ENCODE assay signal across 25 cellular contexts in the genomic region with DNA sequence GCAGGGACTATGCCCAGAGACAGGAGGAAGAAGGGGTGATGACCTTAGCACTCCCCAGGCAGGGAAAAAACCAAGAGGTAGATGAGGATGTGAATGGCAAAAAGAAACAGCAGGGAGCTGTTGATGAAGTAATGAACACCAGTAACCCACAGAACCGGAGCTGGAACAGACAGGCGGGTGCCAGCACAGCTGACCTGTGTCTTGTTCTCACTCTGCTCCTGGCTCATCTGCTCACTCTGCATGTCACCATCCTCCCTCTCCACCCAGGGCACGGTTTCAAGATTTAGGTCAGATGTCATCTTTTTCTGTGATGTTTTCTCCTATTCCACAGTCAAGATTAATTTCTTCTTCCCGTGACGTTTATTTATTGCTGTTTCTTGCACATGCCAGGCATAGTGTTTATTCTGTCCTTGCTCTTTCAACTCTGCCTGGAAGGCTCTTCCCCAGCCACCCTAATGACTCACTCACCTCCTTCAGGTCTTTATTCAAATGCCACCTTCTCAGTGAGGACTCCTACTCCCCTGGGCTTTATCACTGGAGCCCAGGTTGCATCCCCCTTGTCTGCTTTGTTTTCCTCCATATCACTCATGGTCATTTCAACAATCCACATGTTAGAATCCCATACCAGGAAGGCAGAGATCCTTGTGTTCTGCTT.
"Had no signal": no experiment of that assay in that cellular context is flagged by ENCODE, and none has a peak within 500 bp of the region (broad histone marks: within the 10 kb centered on the region; RNA-seq: fewer than 3 reads in every experiment).

No MANE protein-coding gene starts in this region.

- H3K27me3 ChIP-seq: esophagus squamous epithelium, neutrophil, testis, tibial artery, upper lobe of left lung had no signal

- H2AFZ ChIP-seq: parathyroid adenoma had no signal

- H3K4me3 Mint-ChIP-seq: effector memory CD8-positive, alpha-beta T cell; memory B cell; natural killer cell; neural crest cell had no signal

- H3K9ac ChIP-seq: parathyroid adenoma had no signal

- H3K9me3 Mint-ChIP-seq: memory B cell, neural crest cell had no signal

- FAIRE-seq: endometrium, frontal cortex, keratinocyte, urothelium cell line had no signal

- DNase-seq: effector memory CD8-positive, alpha-beta T cell; erythroblast; esophagus squamous epithelium; natural killer cell; right cardiac atrium; spleen; stimulated activated CD4-positive, alpha-beta T cell treated with anti-CD3 and anti-CD28 coated beads, Interleukin-4, amount 100 ng/mL, for 4 hours; stimulated activated naive CD4-positive, alpha-beta T cell; substantia nigra; testis; tibial artery; upper lobe of left lung had no signal

- H3K27ac Mint-ChIP-seq: effector memory CD8-positive, alpha-beta T cell; memory B cell; natural killer cell had no signal

- H3K9me3 ChIP-seq: esophagus squamous epithelium, neutrophil, prostate gland, spleen, testis, tibial artery, upper lobe of left lung had no signal

- H3K36me3 Mint-ChIP-seq: memory B cell, natural killer cell had no signal

- ATAC-seq: effector memory CD8-positive, alpha-beta T cell; left lobe of liver; natural killer cell; right cardiac atrium had no signal

- H3K79me2 ChIP-seq: parathyroid adenoma had no signal

- H3K4me3 ChIP-seq: coronary artery, esophagus squamous epithelium, lung, prostate gland, skin epidermis, spleen, testis, tibial artery, upper lobe of left lung had no signal

- H3K4me1 Mint-ChIP-seq: memory B cell, natural killer cell, neural crest cell had no signal

- H3K27ac ChIP-seq: coronary artery, esophagus squamous epithelium, neutrophil, parathyroid adenoma, prostate gland, skin epidermis, spleen, testis, tibial artery, upper lobe of left lung had no signal

- H3K4me1 ChIP-seq: esophagus squamous epithelium, parathyroid adenoma, prostate gland, spleen, testis, tibial artery, upper lobe of left lung had no signal

- H3K36me3 ChIP-seq: esophagus squamous epithelium, neutrophil, prostate gland, spleen, tibial artery, upper lobe of left lung had no signal
